1 cellular context compared by ENCODE assay signal in the genomic region with DNA sequence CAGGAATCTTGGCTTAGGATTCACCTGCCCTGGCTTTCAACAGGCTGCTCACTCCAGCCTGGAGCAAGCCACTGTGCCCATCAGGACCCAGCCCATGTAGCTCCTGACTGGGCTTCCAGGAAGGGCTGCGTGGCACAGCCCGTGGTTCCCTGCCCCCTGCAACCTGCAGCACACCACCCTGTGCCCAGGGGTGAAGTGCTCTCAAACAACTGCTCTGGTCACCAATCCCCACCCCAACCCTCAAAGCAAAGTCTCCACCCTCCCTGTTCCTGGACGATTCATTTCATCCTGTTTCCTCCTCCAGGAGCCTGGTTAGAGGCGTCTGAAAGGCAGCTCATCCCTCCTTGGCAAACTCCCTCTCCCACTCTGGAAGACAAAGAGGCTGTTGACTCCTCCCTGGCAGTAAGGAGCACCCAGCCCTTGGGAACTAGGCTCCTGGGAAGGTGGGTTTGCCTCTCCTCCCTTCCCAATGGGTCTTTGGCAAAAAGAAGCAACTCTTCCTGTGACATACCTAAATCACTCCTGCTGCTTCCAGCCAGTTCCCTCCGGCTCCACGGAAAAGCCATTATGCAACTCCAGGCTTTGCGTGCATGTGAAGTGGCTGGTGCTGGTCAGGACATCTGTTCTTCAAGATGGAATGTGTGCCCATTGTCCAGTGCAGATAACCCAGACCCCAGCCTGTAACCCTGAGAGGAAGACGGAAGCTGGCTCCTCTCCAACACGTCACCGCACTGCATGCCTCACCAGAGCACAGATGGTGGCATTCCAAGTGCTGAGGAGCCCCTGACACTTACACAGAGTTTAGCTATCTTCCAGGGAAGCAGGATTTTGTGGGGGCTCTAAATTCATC.
A peak's percentile ranks its signal among the peaks of the same experiment; 100 is the strongest.
TF ChIP-seq lines count a peak whose summit lies in the region.

No MANE protein-coding gene starts in this region.

TF ChIP-seq in K562, 482 proteins besides CTCF, POLR2A, EP300 and RAD21:
- TF ChIP-seq POU5F1 (IDR thresholded peaks at IDR 0.05; ENCODE audit: borderline replicate concordance, low read depth, low read length, partially characterized antibody) (no peak), CBFA2T3 (IDR thresholded peaks at IDR 0.05) (peak; percentile 40; the same call in 1 of the 2 replicates), NFIC (IDR thresholded peaks at IDR 0.05) (peak; percentile 41; the same call in 1 of the 2 replicates)
